In genomic region chrX:11349020-11349419, GRCh38 we compare ENCODE assay signal across 3 cellular contexts.
TF ChIP-seq lines count a peak whose summit lies in the region.

No MANE protein-coding gene starts in this region.

TF ChIP-seq in HepG2, 621 proteins besides CTCF, POLR2A, EP300 and RAD21:
- TF ChIP-seq ZHX2 (IDR thresholded peaks at IDR 0.05; ENCODE audit: low read depth) (no peak), ZHX2 (CRISPR knock-in tag; IDR thresholded peaks at IDR 0.05; ENCODE audit: borderline replicate concordance) (no peak), ZNF720 (CRISPR knock-in tag; IDR thresholded peaks at IDR 0.05) (no peak), MAFF (IDR thresholded peaks at IDR 0.05; ENCODE audit: low read depth, low read length) (peak; percentile 59; the same call in 1 of the 2 replicates), ZNF761 (CRISPR knock-in tag; conservative IDR thresholded peaks at IDR 0.05) (no peak), ZNF510 (CRISPR knock-in tag; IDR thresholded peaks at IDR 0.05; ENCODE audit: low read depth) (no peak), BCL3 (CRISPR knock-in tag; IDR thresholded peaks at IDR 0.05) (no peak), MAFK (conservative IDR thresholded peaks at IDR 0.05 in 1 of 2, IDR thresholded peaks at IDR 0.05 in 1 of 2; ENCODE audit: low read length in 2 of 2) (peak in 1 of 2 experiments; percentile 52; a peak in 2 of 4 replicates)

TF ChIP-seq in IMR-90, 13 proteins besides CTCF, POLR2A, EP300 and RAD21:
- no peak for TF ChIP-seq BHLHE40 (IDR thresholded peaks at IDR 0.05; ENCODE audit: low read depth, low read length)
- no peak for TF ChIP-seq CEBPB (IDR thresholded peaks at IDR 0.05; ENCODE audit: low read depth, low read length)
- TF ChIP-seq RFX5 (IDR thresholded peaks at IDR 0.05; ENCODE audit: low read depth, low read length), result no peak
- peak; percentile 45; the same call in 1 of the 2 replicates for TF ChIP-seq MAFK (IDR thresholded peaks at IDR 0.05; ENCODE audit: low read depth, low read length)

TF ChIP-seq in K562, 482 proteins besides CTCF, POLR2A, EP300 and RAD21:
- peak; percentile 48; the same call in 1 of the 2 replicates for TF ChIP-seq MAFK (IDR thresholded peaks at IDR 0.05; ENCODE audit: low read length)
- TF ChIP-seq ZNF316 (IDR thresholded peaks at IDR 0.05), result peak; percentile 83
- TF ChIP-seq RBM39 (optimal IDR thresholded peaks at IDR 0.05; ENCODE audit: low read depth, low read length), result no peak
- peak; percentile 70 for TF ChIP-seq MAFG (tag; conservative IDR thresholded peaks at IDR 0.05)
- TF ChIP-seq MAFF (IDR thresholded peaks at IDR 0.05; ENCODE audit: low read length), result peak; percentile 47
- TF ChIP-seq GABPA (tag; conservative IDR thresholded peaks at IDR 0.05; ENCODE audit: low read depth), result no peak
- peak; percentile 75 for TF ChIP-seq C11orf30 (IDR thresholded peaks at IDR 0.05; ENCODE audit: low read depth)
